ENCODE assay signal across 9 cellular contexts in genomic region chr5:180090098-180090768, GRCh38. TPM values are rescaled to one million over a fixed set of nuclear protein-coding genes. Genes with fewer than 3 reads are reported as not detected.
DNase-seq lines count a peak whose midpoint lies in the region; FAIRE-seq and TF ChIP-seq lines count a peak whose summit lies in the region.
"Had no signal": no experiment of that assay in that cellular context is flagged by ENCODE, and none has a peak within 500 bp of the region (broad histone marks: within the 10 kb centered on the region; RNA-seq: fewer than 3 reads in every experiment).

No MANE protein-coding gene starts in this region.

- H3K27me3 ChIP-seq in liver (ENCODE audit: control insufficient read depth in 4 of 4, insufficient read depth in 4 of 4, low read length in 3 of 4): no peaks in the 10 kb centered on the region

- TF ChIP-seq CTCF in liver (IDR thresholded peaks at IDR 0.05; ENCODE audit: low read depth, low read length, missing input control): peak; percentile 78

- peak overlapping the region; percentile 49 to 54 (median 54) for H3K4me3 ChIP-seq in liver (ENCODE audit: low read depth in 1 of 3, low read length in 3 of 3)

- no peak overlapping the region for H3K9ac ChIP-seq in liver (ENCODE audit: low read depth in 1 of 2, low read length in 2 of 2)

- H3K9me3 ChIP-seq in liver (ENCODE audit: control insufficient read depth in 4 of 4, low read length in 3 of 4): no peaks in the 10 kb centered on the region

- H3K4me1 ChIP-seq in liver (ENCODE audit: control insufficient read depth in 4 of 4, insufficient read depth in 4 of 4, low read length in 3 of 4): peaks cover 0 to 15% (median 11%) of the 10 kb centered on the region in 4 donors

- H3K36me3 ChIP-seq in liver (ENCODE audit: control insufficient read depth in 4 of 4, insufficient read depth in 3 of 4, low read depth in 1 of 4, low read length in 3 of 4): no peaks in the 10 kb centered on the region

- peak; percentile 60 to 74 for TF ChIP-seq RAD21 in liver (IDR thresholded peaks at IDR 0.05)

- FAIRE-seq in GM12891 (lab: Jason Lieb, UNC): no peak
- FAIRE-seq: G401.6 had no signal

- H3K27ac ChIP-seq in liver (ENCODE audit: low read depth in 1 of 2, low read length in 2 of 2): peak overlapping the region; percentile 1 to 72

- no peak for TF ChIP-seq POLR2A in GM12891 (IDR thresholded peaks at IDR 0.05; ENCODE audit: low read depth, low read length)

- WGBS in liver: 10% methylated on average over 58 of the region's 58 CpGs

- DNase-seq in NCI-H1436 (lab: John Stamatoyannopoulos, UW) (peak; percentile 42), NCI-H1436 treated with DMSO at 0.1 percent for 48 hours (lab: John Stamatoyannopoulos, UW) (no peak), NCI-H1092 treated with DMSO at 0.1 percent for 48 hours (lab: John Stamatoyannopoulos, UW) (peak; percentile 27), dermis blood vessel endothelial cell (peak; percentile 84), GM12891 (ENCODE audit: insufficient read length, low spot score) (no peak)
- DNase-seq in activated CD4-positive, alpha-beta T cell treated with anti-CD3 and anti-CD28 coated beads, Interleukin-2, amount 50 U/mL, for 1 hour: peak; percentile 77
- DNase-seq in stimulated activated CD4-positive, alpha-beta T cell treated with anti-CD3 and anti-CD28 coated beads, Interleukin-4, amount 100 ng/mL, for 1 hour: peak; percentile 82

TF ChIP-seq in liver, 16 proteins besides CTCF, POLR2A, EP300 and RAD21:
- TF ChIP-seq HNF4G (IDR thresholded peaks at IDR 0.05) (no peak), ATF3 (IDR thresholded peaks at IDR 0.05) (no peak), FOXA2 (IDR thresholded peaks at IDR 0.05) (no peak), FOXA1 (IDR thresholded peaks at IDR 0.05) (no peak), TAF1 (conservative IDR thresholded peaks at IDR 0.05) (no peak), NR2F2 (IDR thresholded peaks at IDR 0.05) (no peak), JUND (IDR thresholded peaks at IDR 0.05) (no peak), SP1 (IDR thresholded peaks at IDR 0.05) (no peak), MAX (IDR thresholded peaks at IDR 0.05) (no peak), REST (IDR thresholded peaks at IDR 0.05) (no peak)

TF ChIP-seq in GM12891, 5 proteins besides CTCF, POLR2A, EP300 and RAD21:
- TF ChIP-seq POU2F2 (IDR thresholded peaks at IDR 0.05; ENCODE audit: low read depth, low read length) (no peak), SPI1 (IDR thresholded peaks at IDR 0.05; ENCODE audit: low read depth, low read length) (no peak), POLR2AphosphoS5 (IDR thresholded peaks at IDR 0.05; ENCODE audit: low read depth, low read length) (no peak), PAX5 (IDR thresholded peaks at IDR 0.05; ENCODE audit: insufficient read depth, low read length, severe bottlenecking) (no peak), TAF1 (IDR thresholded peaks at IDR 0.05; ENCODE audit: low read depth, low read length) (no peak)
TF ChIP-seq in GM12891: peak in this region for 0.

RNA-seq across cellular contexts. Expression of gene RNF130, which starts 18.7 kb away (rescaled TPM):
- total RNA-seq in dermis blood vessel endothelial cell (61.6 and 69.4 TPM in 2 replicates), liver (10 to 100 TPM; 24.9 to 43.6 TPM)
- polyA plus RNA-seq in liver: 10 to 100 TPM; 59.3 to 93.1 TPM
- polyA plus RNA-seq in GM12891 (2012; ENCODE audit: low read depth, missing spikeins): 0.28 TPM

Comparison
In these comparisons a context has a peak if more than half of its experiments do, and no peak if none do; other contexts are left out.
1. DNase-seq: peak in NCI-H1436 (single experiment), NCI-H1092 treated with DMSO at 0.1 percent for 48 hours (single experiment), activated CD4-positive, alpha-beta T cell treated with anti-CD3 and anti-CD28 coated beads, Interleukin-2, amount 50 U/mL, for 1 hour (single experiment), dermis blood vessel endothelial cell (single experiment) and stimulated activated CD4-positive, alpha-beta T cell treated with anti-CD3 and anti-CD28 coated beads, Interleukin-4, amount 100 ng/mL, for 1 hour (single experiment); none in NCI-H1436 treated with DMSO at 0.1 percent for 48 hours (single experiment) and GM12891 (single experiment).